Comparison of ENCODE assay signal across 19 cellular contexts in the genomic region with DNA sequence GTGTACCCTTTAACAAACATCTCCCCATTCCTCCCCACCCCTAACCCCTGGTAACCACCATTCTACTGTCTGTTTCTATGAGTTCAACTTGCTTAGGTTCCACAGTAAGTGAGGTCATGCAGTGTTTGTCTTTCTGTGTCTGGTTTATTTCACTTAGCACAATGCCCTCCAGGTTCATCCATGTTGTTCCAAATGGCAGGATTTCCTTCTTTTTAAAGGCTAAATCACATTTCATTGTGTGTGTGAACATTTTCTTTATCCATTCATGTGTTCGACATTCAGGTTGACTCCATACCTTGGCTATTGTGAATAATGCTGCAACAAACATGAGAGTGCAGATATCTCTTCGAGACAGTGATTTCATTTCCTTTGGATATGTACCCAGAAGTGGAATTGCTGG.
DNase-seq lines count a peak whose midpoint lies in the region; ATAC-seq, FAIRE-seq and TF ChIP-seq lines count a peak whose summit lies in the region.
"Had no signal": no experiment of that assay in that cellular context is flagged by ENCODE, and none has a peak within 500 bp of the region (broad histone marks: within the 10 kb centered on the region; RNA-seq: fewer than 3 reads in every experiment).

No MANE protein-coding gene starts in this region.

- 87% methylated on average over 2 of the region's 2 CpGs for WGBS in K562 (ENCODE audit: insufficient coverage, low coverage, missing lambda C conversion rate)

- TF ChIP-seq CTCF in K562 (IDR thresholded peaks at IDR 0.05 in 2 of 3, conservative IDR thresholded peaks at IDR 0.05 in 1 of 3; ENCODE audit: insufficient read depth in 2 of 3, low read depth in 1 of 3, low read length in 3 of 3) = no peak
- no peak for TF ChIP-seq CTCF in progenitor cell of endocrine pancreas (IDR thresholded peaks at IDR 0.05; ENCODE audit: unreplicated experiment)
- TF ChIP-seq CTCF in Peyer's patch (IDR thresholded peaks at IDR 0.05) = no peak
- no peak for TF ChIP-seq CTCF in chondrocyte (IDR thresholded peaks at IDR 0.05)

- no peak overlapping the region for H3K4me3 Mint-ChIP-seq in progenitor cell of endocrine pancreas (ENCODE audit: low read depth)
- H3K4me3 Mint-ChIP-seq in chondrocyte (ENCODE audit: unreplicated experiment) = no peak overlapping the region
- H3K4me3 Mint-ChIP-seq: CD4-positive, alpha-beta memory T cell had no signal

- no peaks in the 10 kb centered on the region for H3K9me3 Mint-ChIP-seq in progenitor cell of endocrine pancreas (ENCODE audit: low read depth)
- H3K9me3 Mint-ChIP-seq in chondrocyte (ENCODE audit: low read depth) = no peaks in the 10 kb centered on the region
- H3K9me3 Mint-ChIP-seq: CD4-positive, alpha-beta memory T cell had no signal

- TF ChIP-seq EP300 in K562 (IDR thresholded peaks at IDR 0.05; ENCODE audit: low read length) = no peak

- H2AFZ ChIP-seq in K562 (ENCODE audit: low read depth, low read length) = no peak overlapping the region

- no peaks in the 10 kb centered on the region for H3K9me3 ChIP-seq in K562 (replicated peaks; ENCODE audit: control insufficient read depth, insufficient read depth, low read depth, low read length)
- no peaks in the 10 kb centered on the region for H3K9me3 ChIP-seq in MG63
- H3K9me3 ChIP-seq in Peyer's patch = no peaks in the 10 kb centered on the region
- H3K9me3 ChIP-seq: A549, BE2C had no signal

- no peaks in the 10 kb centered on the region for H3K9me1 ChIP-seq in K562 (ENCODE audit: control insufficient read depth, insufficient read depth, low read length)

- peak; percentile 14 for DNase-seq in NCI-H69 (lab: John Stamatoyannopoulos, UW)
- no peak for DNase-seq in K562 (ENCODE audit: extremely low read depth in 1 of 4, low spot score in 3 of 4)
- peak; percentile 52 for DNase-seq in islet precursor cell
- no peak for DNase-seq in progenitor cell of endocrine pancreas (ENCODE audit: low spot score, unreplicated experiment)
- no peak for DNase-seq in MG63
- no peak for DNase-seq in Peyer's patch
- no peak for DNase-seq in ecto neural progenitor cell (ENCODE audit: low spot score)
- no peak for DNase-seq in chondrocyte (ENCODE audit: low spot score)
- DNase-seq: BE2C; CD4-positive, alpha-beta memory T cell; DMS79 treated with DMSO at 0.1 percent for 48 hours; EL; GOT3; HCEC 1CT had no signal

- FAIRE-seq in K562 (lab: Jason Lieb, UNC) = peak; percentile 42
- FAIRE-seq: G401.6, GM12892, HTR-8/SVneo had no signal

- H3K27ac Mint-ChIP-seq in progenitor cell of endocrine pancreas = peak overlapping the region; percentile 11
- H3K27ac Mint-ChIP-seq in chondrocyte (ENCODE audit: unreplicated experiment) = no peak overlapping the region
- H3K27ac Mint-ChIP-seq: CD4-positive, alpha-beta memory T cell had no signal

- CTCF ChIA-PET in K562 (lab: Yijun Ruan, JAX; ENCODE audit: low intra/inter-chr PET ratio) = no interaction called here

- no peaks in the 10 kb centered on the region for H4K20me1 ChIP-seq in K562 (replicated peaks; ENCODE audit: control insufficient read depth, insufficient read depth, low read length)

- no peak overlapping the region for H3K4me2 ChIP-seq in K562 (ENCODE audit: insufficient read depth, low read length)
- H3K4me2 ChIP-seq: A549 had no signal

- H3K4me1 Mint-ChIP-seq in progenitor cell of endocrine pancreas (ENCODE audit: low read depth) (peaks cover 5% of the 10 kb centered on the region), chondrocyte (ENCODE audit: low read depth) (peaks cover 29% of the 10 kb centered on the region)
- H3K4me1 Mint-ChIP-seq: CD4-positive, alpha-beta memory T cell had no signal

- no peaks in the 10 kb centered on the region for H3K4me1 ChIP-seq in K562 (replicated peaks in 1 of 2; ENCODE audit: control insufficient read depth in 2 of 2, insufficient read depth in 2 of 2, low read length in 2 of 2)
- H3K4me1 ChIP-seq in Peyer's patch = peaks cover 0 to 4% (median 0%) of the 10 kb centered on the region in 4 donors
- H3K4me1 ChIP-seq: BE2C had no signal

- TF ChIP-seq RAD21 in K562 (CRISPR knock-in tag; conservative IDR thresholded peaks at IDR 0.05 in 1 of 2, IDR thresholded peaks at IDR 0.05 in 1 of 2) = no peak

- H3K36me3 ChIP-seq in K562 (ENCODE audit: control insufficient read depth, insufficient read depth, low read length) (peaks cover 61% of the 10 kb centered on the region; the same call in 2 of the 3 replicates), MG63 (peaks cover 50% of the 10 kb centered on the region), Peyer's patch (peaks cover 0 to 39% (median 0%) of the 10 kb centered on the region in 3 donors)
- H3K36me3 ChIP-seq: BE2C had no signal

- peaks cover 42% of the 10 kb centered on the region for H3K36me3 Mint-ChIP-seq in progenitor cell of endocrine pancreas (ENCODE audit: insufficient read depth)
- H3K36me3 Mint-ChIP-seq in chondrocyte (ENCODE audit: low read depth) = peaks cover 32% of the 10 kb centered on the region
- H3K36me3 Mint-ChIP-seq: CD4-positive, alpha-beta memory T cell had no signal

- H3K79me2 ChIP-seq in K562 (ENCODE audit: control insufficient read depth, insufficient read depth, low read length) = no peaks in the 10 kb centered on the region

- BruUV-seq in K562 (replicated peaks; lab: Mats Ljungman, UMichigan) = no TSS peak

- in situ Hi-C loops in K562 (cut with MboI) = no loop called here

- H3K9ac ChIP-seq in K562 (ENCODE audit: insufficient read depth in 1 of 2, low read depth in 2 of 2, low read length in 2 of 2) = no peak overlapping the region

- H3K27me3 Mint-ChIP-seq in progenitor cell of endocrine pancreas = no peaks in the 10 kb centered on the region
- H3K27me3 Mint-ChIP-seq in chondrocyte (ENCODE audit: low read depth) = no peaks in the 10 kb centered on the region

- TF ChIP-seq POLR2A in K562 (conservative IDR thresholded peaks at IDR 0.05) (no peak), Peyer's patch (IDR thresholded peaks at IDR 0.05) (no peak)

- H3K4me3 ChIP-seq in K562 (no peak overlapping the region), MG63 (no peak overlapping the region), Peyer's patch (no peak overlapping the region)
- H3K4me3 ChIP-seq: A549 had no signal

- intact Hi-C loops in K562 (cut with micrococcal nuclease) = no loop called here

- no peak for ATAC-seq in K562
- ATAC-seq: A549 had no signal

- H3K27ac ChIP-seq in K562 (ENCODE audit: extremely low read depth, low read depth, low read length) (no peak overlapping the region), Peyer's patch (no peak overlapping the region)
- H3K27ac ChIP-seq: A549, C4-2B had no signal

- H3K27me3 ChIP-seq in K562 (ENCODE audit: control insufficient read depth in 2 of 2, insufficient read depth in 2 of 2, low read length in 2 of 2) = no peaks in the 10 kb centered on the region
- no peaks in the 10 kb centered on the region for H3K27me3 ChIP-seq in MG63
- no peaks in the 10 kb centered on the region for H3K27me3 ChIP-seq in Peyer's patch
- H3K27me3 ChIP-seq: BE2C had no signal

- POLR2A ChIA-PET in K562 (lab: Yijun Ruan, JAX) = no interaction called here

TF ChIP-seq in K562, 482 proteins besides CTCF, POLR2A, EP300 and RAD21 (continues in another document):
- TF ChIP-seq, protein P1, sequence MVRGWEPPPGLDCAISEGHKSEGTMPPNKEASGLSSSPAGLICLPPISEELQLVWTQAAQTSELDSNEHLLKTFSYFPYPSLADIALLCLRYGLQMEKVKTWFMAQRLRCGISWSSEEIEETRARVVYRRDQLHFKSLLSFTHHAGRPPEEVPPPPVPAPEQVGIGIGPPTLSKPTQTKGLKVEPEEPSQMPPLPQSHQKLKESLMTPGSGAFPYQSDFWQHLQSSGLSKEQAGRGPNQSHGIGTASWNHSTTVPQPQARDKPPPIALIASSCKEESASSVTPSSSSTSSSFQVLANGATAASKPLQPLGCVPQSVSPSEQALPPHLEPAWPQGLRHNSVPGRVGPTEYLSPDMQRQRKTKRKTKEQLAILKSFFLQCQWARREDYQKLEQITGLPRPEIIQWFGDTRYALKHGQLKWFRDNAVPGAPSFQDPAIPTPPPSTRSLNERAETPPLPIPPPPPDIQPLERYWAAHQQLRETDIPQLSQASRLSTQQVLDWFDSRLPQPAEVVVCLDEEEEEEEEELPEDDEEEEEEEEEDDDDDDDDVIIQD (CRISPR knock-in tag; IDR thresholded peaks at IDR 0.05) = no peak
- TF ChIP-seq FOS (IDR thresholded peaks at IDR 0.05; ENCODE audit: extremely low read depth, insufficient read length) (no peak), BMI1 (IDR thresholded peaks at IDR 0.05; ENCODE audit: low read length) (no peak), XRCC3 (IDR thresholded peaks at IDR 0.05) (no peak), SUPT5H (IDR thresholded peaks at IDR 0.05) (no peak), EGR1 (conservative IDR thresholded peaks at IDR 0.05) (no peak), KLF1 (tag; IDR thresholded peaks at IDR 0.05) (no peak), PURB (CRISPR knock-in tag; IDR thresholded peaks at IDR 0.05; ENCODE audit: low read depth) (no peak)
- TF ChIP-seq, protein P2, sequence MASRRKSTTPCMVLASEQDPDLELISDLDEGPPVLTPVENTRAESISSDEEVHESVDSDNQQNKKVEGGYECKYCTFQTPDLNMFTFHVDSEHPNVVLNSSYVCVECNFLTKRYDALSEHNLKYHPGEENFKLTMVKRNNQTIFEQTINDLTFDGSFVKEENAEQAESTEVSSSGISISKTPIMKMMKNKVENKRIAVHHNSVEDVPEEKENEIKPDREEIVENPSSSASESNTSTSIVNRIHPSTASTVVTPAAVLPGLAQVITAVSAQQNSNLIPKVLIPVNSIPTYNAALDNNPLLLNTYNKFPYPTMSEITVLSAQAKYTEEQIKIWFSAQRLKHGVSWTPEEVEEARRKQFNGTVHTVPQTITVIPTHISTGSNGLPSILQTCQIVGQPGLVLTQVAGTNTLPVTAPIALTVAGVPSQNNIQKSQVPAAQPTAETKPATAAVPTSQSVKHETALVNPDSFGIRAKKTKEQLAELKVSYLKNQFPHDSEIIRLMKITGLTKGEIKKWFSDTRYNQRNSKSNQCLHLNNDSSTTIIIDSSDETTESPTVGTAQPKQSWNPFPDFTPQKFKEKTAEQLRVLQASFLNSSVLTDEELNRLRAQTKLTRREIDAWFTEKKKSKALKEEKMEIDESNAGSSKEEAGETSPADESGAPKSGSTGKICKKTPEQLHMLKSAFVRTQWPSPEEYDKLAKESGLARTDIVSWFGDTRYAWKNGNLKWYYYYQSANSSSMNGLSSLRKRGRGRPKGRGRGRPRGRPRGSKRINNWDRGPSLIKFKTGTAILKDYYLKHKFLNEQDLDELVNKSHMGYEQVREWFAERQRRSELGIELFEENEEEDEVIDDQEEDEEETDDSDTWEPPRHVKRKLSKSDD (conservative IDR thresholded peaks at IDR 0.05; ENCODE audit: low read length) = no peak
- TF ChIP-seq, protein P3, sequence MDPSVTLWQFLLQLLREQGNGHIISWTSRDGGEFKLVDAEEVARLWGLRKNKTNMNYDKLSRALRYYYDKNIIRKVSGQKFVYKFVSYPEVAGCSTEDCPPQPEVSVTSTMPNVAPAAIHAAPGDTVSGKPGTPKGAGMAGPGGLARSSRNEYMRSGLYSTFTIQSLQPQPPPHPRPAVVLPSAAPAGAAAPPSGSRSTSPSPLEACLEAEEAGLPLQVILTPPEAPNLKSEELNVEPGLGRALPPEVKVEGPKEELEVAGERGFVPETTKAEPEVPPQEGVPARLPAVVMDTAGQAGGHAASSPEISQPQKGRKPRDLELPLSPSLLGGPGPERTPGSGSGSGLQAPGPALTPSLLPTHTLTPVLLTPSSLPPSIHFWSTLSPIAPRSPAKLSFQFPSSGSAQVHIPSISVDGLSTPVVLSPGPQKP (CRISPR knock-in tag; IDR thresholded peaks at IDR 0.05) = no peak

Comparison
In these comparisons a context has a peak if more than half of its experiments do, and no peak if none do; other contexts are left out.
1. DNase-seq: peak in NCI-H69 (single experiment) and islet precursor cell (single experiment); none in K562 (0 of 4), progenitor cell of endocrine pancreas (single experiment), MG63 (single experiment), Peyer's patch (0 of 3), ecto neural progenitor cell (single experiment) and chondrocyte (single experiment).